8 cellular contexts compared by ENCODE assay signal in the genomic region with DNA sequence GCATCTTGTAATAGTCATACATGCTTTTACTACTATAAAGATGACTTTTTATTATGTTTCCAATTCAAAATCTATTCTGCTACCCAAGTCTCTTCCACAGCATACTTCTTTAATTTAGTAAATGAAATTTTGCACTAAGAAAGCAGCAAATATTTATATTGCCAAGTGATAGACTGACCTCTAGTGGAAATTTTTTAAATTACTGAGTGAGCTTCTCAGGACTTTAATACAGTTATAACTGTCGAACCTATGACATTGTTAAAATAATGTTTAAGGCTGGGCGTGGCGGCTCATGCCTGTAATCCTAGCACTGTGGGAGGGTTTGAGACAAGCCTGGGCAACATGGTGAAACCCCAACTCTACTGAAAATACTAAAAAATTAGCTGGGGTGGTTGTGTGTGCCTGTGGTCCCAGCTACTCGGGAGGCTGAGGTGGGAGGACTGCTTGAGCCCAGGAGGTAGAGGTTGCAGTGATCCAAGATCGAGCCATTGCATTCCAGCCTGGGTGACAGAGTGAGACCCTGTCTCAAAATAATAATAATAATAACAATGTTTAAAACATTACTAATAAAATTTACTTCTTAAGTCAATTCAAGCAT. TPM values are rescaled to one million over a fixed set of nuclear protein-coding genes. Genes with fewer than 3 reads are reported as not detected.
DNase-seq lines count a peak whose midpoint lies in the region; ATAC-seq, FAIRE-seq and TF ChIP-seq lines count a peak whose summit lies in the region.

No MANE protein-coding gene starts in this region.

- H3K79me2 ChIP-seq in SK-N-SH (ENCODE audit: insufficient read depth) = no peaks in the 10 kb centered on the region

- ATAC-seq in A549 = peak; percentile 85 to 87
- ATAC-seq in stimulated activated memory B cell treated with anti-CD40 and anti-IgM and Interleukin-4, amounts not matched to agents 10 μg/mL and 1 μg/mL and 100 μg/mL, for 72 hours = no peak

- H3K9me2 ChIP-seq in SK-N-SH = no peaks in the 10 kb centered on the region

- no peak for FAIRE-seq in A549 (lab: Jason Lieb, UNC)

- H3K27ac Mint-ChIP-seq in stimulated activated memory B cell treated with anti-CD40 and anti-IgM and Interleukin-4, amounts not matched to agents 10 μg/mL and 1 μg/mL and 100 μg/mL, for 72 hours = no peak overlapping the region

- H3K4me3 ChIP-seq in A549 = no peak overlapping the region
- peak overlapping the region in 1 of 2 experiments; percentile 17; a peak in 1 of 4 replicates for H3K4me3 ChIP-seq in SK-N-SH (ENCODE audit: low read depth in 2 of 2, low read length in 1 of 2)
- H3K4me3 ChIP-seq in fibroblast of villous mesenchyme (ENCODE audit: low read depth, low read length) = no peak overlapping the region

- TF ChIP-seq EP300 in A549 (IDR thresholded peaks at IDR 0.05) = no peak
- TF ChIP-seq EP300 in SK-N-SH (IDR thresholded peaks at IDR 0.05; ENCODE audit: borderline replicate concordance in 1 of 2, low read depth in 1 of 2, low read length in 1 of 2) = no peak

- DNase-seq in A549 (ENCODE audit: low read depth in 1 of 2, low spot score in 1 of 2) (peak in 1 of 2 experiments; percentile 44), LoVo (ENCODE audit: low spot score) (peak; percentile 65), SK-N-SH (peak; percentile 14), fibroblast of villous mesenchyme (ENCODE audit: low read depth) (peak; percentile 59), putamen (ENCODE audit: low spot score) (peak; percentile 32)
- no peak for DNase-seq in activated CD4-positive, alpha-beta T cell treated with anti-CD3 and anti-CD28 coated beads for 48 hours

- peaks cover 12% of the 10 kb centered on the region for H3F3A ChIP-seq in SK-N-SH (replicated peaks; ENCODE audit: insufficient read depth)

- H3K9ac ChIP-seq in SK-N-SH = no peak overlapping the region

- H3K4me1 Mint-ChIP-seq in stimulated activated memory B cell treated with anti-CD40 and anti-IgM and Interleukin-4, amounts not matched to agents 10 μg/mL and 1 μg/mL and 100 μg/mL, for 72 hours = no peaks in the 10 kb centered on the region

- peaks cover 3% of the 10 kb centered on the region for H3K9me3 Mint-ChIP-seq in stimulated activated memory B cell treated with anti-CD40 and anti-IgM and Interleukin-4, amounts not matched to agents 10 μg/mL and 1 μg/mL and 100 μg/mL, for 72 hours

- H3K27ac ChIP-seq in A549 (no peak overlapping the region), SK-N-SH (ENCODE audit: low read depth in 2 of 2, low read length in 1 of 2) (no peak overlapping the region; a peak in 1 of 4 replicates)

- no peaks in the 10 kb centered on the region for H3K27me3 Mint-ChIP-seq in stimulated activated memory B cell treated with anti-CD40 and anti-IgM and Interleukin-4, amounts not matched to agents 10 μg/mL and 1 μg/mL and 100 μg/mL, for 72 hours

- no peaks in the 10 kb centered on the region for H3K27me3 ChIP-seq in SK-N-SH (ENCODE audit: insufficient read depth)

- peak overlapping the region; percentile 38; the same call in 1 of the 3 replicates for H3K4me2 ChIP-seq in A549
- H3K4me2 ChIP-seq in SK-N-SH = no peak overlapping the region

- H3K9me3 ChIP-seq in A549 (peaks cover 2% of the 10 kb centered on the region; the same call in 1 of the 3 replicates), SK-N-SH (no peaks in the 10 kb centered on the region)

- no peaks in the 10 kb centered on the region for H4K20me1 ChIP-seq in SK-N-SH (ENCODE audit: insufficient read depth)

- H2AFZ ChIP-seq in SK-N-SH (ENCODE audit: low read depth) = peak overlapping the region; percentile 63; the same call in 1 of the 2 replicates

- CTCF ChIA-PET in A549 (lab: Yijun Ruan, JAX) (interaction anchor here (0.7 to 9.5 kb wide), 39 partner anchors 9 to 560 kb away, joined by 3 to 95 read pairs (median 4); a partner anchor contains a TSS), SK-N-SH (lab: Yijun Ruan, JAX) (interaction anchor here (0.5 to 6.5 kb wide), 53 partner anchors 9 to 560 kb away, joined by 3 to 61 read pairs (median 5); a partner anchor contains a TSS)

- TF ChIP-seq CTCF in A549 (IDR thresholded peaks at IDR 0.05) (peak; percentile 84), GM12873 (IDR thresholded peaks at IDR 0.05; ENCODE audit: insufficient read depth, low read depth, low read length, missing control alignments) (peak; percentile 40), SK-N-SH (IDR thresholded peaks at IDR 0.05) (peak; percentile 84), fibroblast of villous mesenchyme (IDR thresholded peaks at IDR 0.05; ENCODE audit: insufficient read depth, low read depth, low read length) (peak; percentile 59)

- POLR2A ChIA-PET in A549 (lab: Yijun Ruan, JAX) = no interaction called here
- POLR2A ChIA-PET in SK-N-SH (lab: Yijun Ruan, JAX) = interaction anchor here (0.6 to 1.4 kb wide), 5 partner anchors 111 to 468 kb away, joined by 3 to 4 read pairs (median 3); no protein-coding TSS in a partner anchor

- no peak overlapping the region for H3K4me3 Mint-ChIP-seq in stimulated activated memory B cell treated with anti-CD40 and anti-IgM and Interleukin-4, amounts not matched to agents 10 μg/mL and 1 μg/mL and 100 μg/mL, for 72 hours

- TF ChIP-seq POLR2A in A549 (IDR thresholded peaks at IDR 0.05; ENCODE audit: low read length) = no peak

- 17% methylated on average over 5 of the region's 5 CpGs for WGBS in A549 (ENCODE audit: missing lambda C conversion rate)
- 32% methylated on average over 5 of the region's 5 CpGs for WGBS in SK-N-SH (ENCODE audit: low lambda C conversion rate)

- TF ChIP-seq RAD21 in A549 (conservative IDR thresholded peaks at IDR 0.05 in 1 of 2, IDR thresholded peaks at IDR 0.05 in 1 of 2) = peak; percentile 88 to 93
- TF ChIP-seq RAD21 in SK-N-SH (IDR thresholded peaks at IDR 0.05; ENCODE audit: low read length) = peak; percentile 89

- peaks cover 5% of the 10 kb centered on the region for H3K36me3 Mint-ChIP-seq in stimulated activated memory B cell treated with anti-CD40 and anti-IgM and Interleukin-4, amounts not matched to agents 10 μg/mL and 1 μg/mL and 100 μg/mL, for 72 hours

- H3K4me1 ChIP-seq in A549 (peaks cover 8% of the 10 kb centered on the region; the same call in 2 of the 3 replicates), SK-N-SH (ENCODE audit: control insufficient read depth in 1 of 2, insufficient read depth in 2 of 2, low read depth in 1 of 2, low read length in 1 of 2) (peaks cover 0 to 10% of the 10 kb centered on the region in 2 experiments; a peak in 1 of 4 replicates)

- H3K36me3 ChIP-seq in SK-N-SH (replicated peaks in 1 of 2; ENCODE audit: control insufficient read depth in 1 of 2, insufficient read depth in 2 of 2, low read length in 1 of 2) = no peaks in the 10 kb centered on the region

TF ChIP-seq in A549, 52 proteins besides CTCF, POLR2A, EP300 and RAD21:
- no peak for TF ChIP-seq RARB (CRISPR knock-in tag; IDR thresholded peaks at IDR 0.05)
- no peak for TF ChIP-seq ESRRA (IDR thresholded peaks at IDR 0.05; ENCODE audit: borderline replicate concordance, low read length)
- TF ChIP-seq SREBF2 (IDR thresholded peaks at IDR 0.05) = no peak
- TF ChIP-seq SMC3 (IDR thresholded peaks at IDR 0.05) = peak; percentile 82
- TF ChIP-seq, protein P1, sequence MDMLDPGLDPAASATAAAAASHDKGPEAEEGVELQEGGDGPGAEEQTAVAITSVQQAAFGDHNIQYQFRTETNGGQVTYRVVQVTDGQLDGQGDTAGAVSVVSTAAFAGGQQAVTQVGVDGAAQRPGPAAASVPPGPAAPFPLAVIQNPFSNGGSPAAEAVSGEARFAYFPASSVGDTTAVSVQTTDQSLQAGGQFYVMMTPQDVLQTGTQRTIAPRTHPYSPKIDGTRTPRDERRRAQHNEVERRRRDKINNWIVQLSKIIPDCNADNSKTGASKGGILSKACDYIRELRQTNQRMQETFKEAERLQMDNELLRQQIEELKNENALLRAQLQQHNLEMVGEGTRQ (IDR thresholded peaks at IDR 0.05) = no peak
- TF ChIP-seq CBX8 (IDR thresholded peaks at IDR 0.05) = no peak
- TF ChIP-seq FOSL2 (IDR thresholded peaks at IDR 0.05) = no peak
- no peak for TF ChIP-seq FOSL2 (CRISPR knock-in tag; IDR thresholded peaks at IDR 0.05)

TF ChIP-seq in SK-N-SH, 30 proteins besides CTCF, POLR2A, EP300 and RAD21:
- TF ChIP-seq GATA2 (CRISPR knock-in tag; IDR thresholded peaks at IDR 0.05) = no peak
- TF ChIP-seq FOXJ3 (CRISPR knock-in tag; IDR thresholded peaks at IDR 0.05) = no peak
- TF ChIP-seq RFX5 (IDR thresholded peaks at IDR 0.05; ENCODE audit: low read length) = no peak
- no peak for TF ChIP-seq SIN3A (IDR thresholded peaks at IDR 0.05; ENCODE audit: borderline replicate concordance, low read depth, low read length)
- TF ChIP-seq SMC3 (IDR thresholded peaks at IDR 0.05; ENCODE audit: low read depth, low read length) = peak; percentile 49

RNA-seq across cellular contexts. Expression of a gene that starts 27.3 kb away (rescaled TPM):
- 4.4 and 5.8 TPM in 2 replicates for polyA plus RNA-seq in A549 (2011; rRNA removed)
- polyA plus RNA-seq in A549 (2012; cell fraction: cytosol; rRNA removed) = 1.5 and 2.1 TPM in 2 replicates
- polyA plus RNA-seq in A549 (2012; cell fraction: nucleus; rRNA removed) = 2.4 and 3.5 TPM in 2 replicates
- 4.8 to 5.7 TPM (median 5.2 TPM) in 3 replicates for polyA plus RNA-seq in A549 (2017; fragmentation: RNase III; extraction: RNeasy Plus Mini Kit Qiagen cat#74134 plus additional on column Dnase treatment)
- 2.0 and 2.6 TPM in 2 replicates for polyA minus RNA-seq in A549 (2011; rRNA and poly(A)+ RNA removed)
- 12.3 and 16.6 TPM in 2 replicates for polyA plus RNA-seq in SK-N-SH (2012; rRNA removed)
- polyA plus RNA-seq in SK-N-SH (2012; cell fraction: cytosol; rRNA removed) = 13.4 and 16.3 TPM in 2 replicates
- 21.3 and 32.6 TPM in 2 replicates for polyA plus RNA-seq in SK-N-SH (2012; cell fraction: nucleus; rRNA removed)
- 2.9 and 5.6 TPM in 2 replicates for total RNA-seq in fibroblast of villous mesenchyme
